In genomic region chr7:157502701-157503111, GRCh38 we compare ENCODE assay signal across 8 cellular contexts.
A peak's percentile ranks its signal among the peaks of the same experiment; 100 is the strongest.
DNase-seq lines count a peak whose midpoint lies in the region; ATAC-seq, FAIRE-seq and TF ChIP-seq lines count a peak whose summit lies in the region.

No MANE protein-coding gene starts in this region.

- H3K23ac ChIP-seq in H1 (ENCODE audit: insufficient read length), result no peak overlapping the region

- H3K36me3 Mint-ChIP-seq in HFFc6 (ENCODE audit: low read depth), result no peaks in the 10 kb centered on the region
- peaks cover 24% of the 10 kb centered on the region for H3K36me3 Mint-ChIP-seq in activated CD4-positive, alpha-beta T cell treated with anti-CD3 and anti-CD28 coated beads, Interleukin-2, amount 10 ng/mL, durations not matched to agents 7 days and 5 days (ENCODE audit: low read depth)

- POLR2A ChIA-PET in activated CD4-positive, alpha-beta T cell treated with anti-CD3 and anti-CD28 coated beads, Interleukin-2, amount 10 ng/mL, durations not matched to agents 7 days and 5 days (lab: Charles Lee), result no interaction called here
- POLR2A ChIA-PET in H1 (lab: Charles Lee; ENCODE audit: partially characterized antibody), result no interaction called here

- TF ChIP-seq RAD21 in H1 (IDR thresholded peaks at IDR 0.05 in 1 of 2, conservative IDR thresholded peaks at IDR 0.05 in 1 of 2; ENCODE audit: low read depth in 2 of 2, low read length in 2 of 2), result no peak

- peaks cover 18% of the 10 kb centered on the region for H3K4me1 Mint-ChIP-seq in HFFc6 (ENCODE audit: low read depth)
- H3K4me1 Mint-ChIP-seq in activated CD4-positive, alpha-beta T cell treated with anti-CD3 and anti-CD28 coated beads, Interleukin-2, amount 10 ng/mL, durations not matched to agents 7 days and 5 days, result peaks cover 28% of the 10 kb centered on the region

- H3K27ac ChIP-seq in H1 (ENCODE audit: low read depth, low read length), result no peak overlapping the region

- no peak overlapping the region for H2BK15ac ChIP-seq in H1 (ENCODE audit: low read length)

- H3K9ac ChIP-seq in H1 (replicated peaks in 1 of 4; ENCODE audit: extremely low read depth in 1 of 4, low read depth in 3 of 4, low read length in 3 of 4), result no peak overlapping the region

- no peak overlapping the region for H2AFZ ChIP-seq in H1 (ENCODE audit: low read length)

- no peak overlapping the region for H3K4me2 ChIP-seq in H1 (ENCODE audit: insufficient read depth in 1 of 2, low read depth in 2 of 2, low read length in 2 of 2)

- TF ChIP-seq EP300 in H1 (IDR thresholded peaks at IDR 0.05; ENCODE audit: borderline replicate concordance in 1 of 2, low read depth in 2 of 2, low read length in 2 of 2), result no peak

- TF ChIP-seq CTCF in HFFc6 (IDR thresholded peaks at IDR 0.05) (no peak), H1 (IDR thresholded peaks at IDR 0.05; ENCODE audit: control extremely low read depth in 1 of 3, insufficient read depth in 1 of 3, low read depth in 1 of 3, low read length in 3 of 3) (no peak)

- no peaks in the 10 kb centered on the region; the same call in 1 of the 2 replicates for H3K79me1 ChIP-seq in H1 (ENCODE audit: low read depth, low read length)

- no peak overlapping the region for H4K91ac ChIP-seq in H1 (replicated peaks; ENCODE audit: insufficient read length, low read length)

- DNase-seq in HFFc6, result peak; percentile 28
- DNase-seq in activated CD4-positive, alpha-beta T cell treated with anti-CD3 and anti-CD28 coated beads, Interleukin-2, amount 10 ng/mL, durations not matched to agents 7 days and 5 days, result peak; percentile 82
- peak in 1 of 2 experiments; percentile 33 for DNase-seq in H1 (ENCODE audit: low read depth in 1 of 2, low spot score in 2 of 2)
- DNase-seq in stimulated activated CD4-positive, alpha-beta T cell treated with anti-CD3 and anti-CD28 coated beads, TNF-alpha, amount 100 ng/mL, for 4 hours (ENCODE audit: low read depth in 3 of 3), result peak in 2 of 3 experiments; percentile 21 to 29
- no peak for DNase-seq in NCI-H748 (lab: John Stamatoyannopoulos, UW; ENCODE audit: unreplicated experiment)
- no peak for DNase-seq in OCI-M2 (lab: John Stamatoyannopoulos, UW; ENCODE audit: unreplicated experiment)

- H3K79me2 ChIP-seq in H1 (ENCODE audit: control insufficient read depth in 1 of 2, insufficient read depth in 2 of 2, low read length in 2 of 2), result no peaks in the 10 kb centered on the region

- no peak overlapping the region for H4K5ac ChIP-seq in H1 (ENCODE audit: insufficient read length, low read depth, low read length)

- peaks cover 0 to 2% (median 0%) of the 10 kb centered on the region in 4 experiments; a peak in 1 of 7 replicates for H3K4me1 ChIP-seq in H1 (replicated peaks in 1 of 4; ENCODE audit: control insufficient read depth in 3 of 4, insufficient read depth in 4 of 4, low read length in 3 of 4)

- H3K36me3 ChIP-seq in H1 (ENCODE audit: control insufficient read depth in 2 of 4, insufficient read depth in 4 of 4, low read length in 3 of 4), result no peaks in the 10 kb centered on the region

- no peak for FAIRE-seq in H1 (lab: Jason Lieb, UNC)

- no peak for ATAC-seq in HG02973 (IDR thresholded peaks at IDR 0.05; ENCODE audit: unreplicated experiment)
- ATAC-seq in GM18520 (IDR thresholded peaks at IDR 0.05; ENCODE audit: unreplicated experiment), result no peak

- H3K56ac ChIP-seq in H1 (replicated peaks; ENCODE audit: insufficient read length, low read depth, low read length), result no peak overlapping the region

- H3K27me3 ChIP-seq in H1 (replicated peaks in 1 of 4; ENCODE audit: control insufficient read depth in 3 of 4, extremely low read depth in 1 of 4, insufficient read depth in 3 of 4, low read length in 3 of 4), result peaks cover 0 to 35% (median 18%) of the 10 kb centered on the region in 4 experiments; a peak in 6 of 7 replicates

- no peak overlapping the region for H2BK20ac ChIP-seq in H1 (ENCODE audit: low read length)

- TF ChIP-seq POLR2A in H1 (IDR thresholded peaks at IDR 0.05; ENCODE audit: control extremely low read depth in 1 of 2, low read depth in 2 of 2, low read length in 2 of 2), result no peak

- WGBS in H1 (ENCODE audit: extremely low coverage in 1 of 2, insufficient coverage in 1 of 2, insufficient read length in 1 of 2, insufficient replicate concordance in 2 of 2, low coverage in 1 of 2, low lambda C conversion rate in 2 of 2, missing lambda C conversion rate in 1 of 2), 2 experiments, result 82% methylated on average over 12 of the region's 12 CpGs; no CpG with 5 or more reads in 1 of the 2 experiments

- CTCF ChIA-PET in activated CD4-positive, alpha-beta T cell treated with anti-CD3 and anti-CD28 coated beads, Interleukin-2, amount 10 ng/mL, durations not matched to agents 7 days and 5 days (lab: Charles Lee), result interaction anchor here (0.7 to 1.1 kb wide), 2 partner anchors 13 to 24 kb away, joined by 3 read pairs; no protein-coding TSS in a partner anchor
- CTCF ChIA-PET in H1 (lab: Charles Lee; ENCODE audit: partially characterized antibody), result interaction anchor here (1.0 to 1.8 kb wide), 2 partner anchors 27 to 70 kb away, joined by 3 to 5 read pairs; no protein-coding TSS in a partner anchor

- H3K14ac ChIP-seq in H1 (ENCODE audit: insufficient read length), result peak overlapping the region; percentile 88

- H3K4me3 Mint-ChIP-seq in HFFc6, result peak overlapping the region; percentile 77
- H3K4me3 Mint-ChIP-seq in activated CD4-positive, alpha-beta T cell treated with anti-CD3 and anti-CD28 coated beads, Interleukin-2, amount 10 ng/mL, durations not matched to agents 7 days and 5 days, result peak overlapping the region; percentile 64

- no peak overlapping the region for H4K8ac ChIP-seq in H1 (ENCODE audit: extremely low read depth, insufficient read depth, low read length)

- H3K9me3 ChIP-seq in H1 (ENCODE audit: insufficient read depth in 2 of 2, low read depth in 1 of 2, low read length in 1 of 2), result peaks cover 4 to 8% of the 10 kb centered on the region in 2 experiments; a peak in 1 of 4 replicates

- peaks cover 7% of the 10 kb centered on the region; the same call in 1 of the 2 replicates for H3K27me3 Mint-ChIP-seq in HFFc6 (ENCODE audit: insufficient read depth)
- H3K27me3 Mint-ChIP-seq in activated CD4-positive, alpha-beta T cell treated with anti-CD3 and anti-CD28 coated beads, Interleukin-2, amount 10 ng/mL, durations not matched to agents 7 days and 5 days, result peaks cover 19% of the 10 kb centered on the region

- no peak overlapping the region for H2BK120ac ChIP-seq in H1 (replicated peaks; ENCODE audit: low read depth, low read length)

- peak overlapping the region; percentile 55 for H3K27ac Mint-ChIP-seq in HFFc6
- H3K27ac Mint-ChIP-seq in activated CD4-positive, alpha-beta T cell treated with anti-CD3 and anti-CD28 coated beads, Interleukin-2, amount 10 ng/mL, durations not matched to agents 7 days and 5 days, result peak overlapping the region; percentile 93

- H2BK5ac ChIP-seq in H1 (ENCODE audit: low read depth, low read length), result no peak overlapping the region

- H3K23me2 ChIP-seq in H1 (ENCODE audit: low read depth, low read length), result no peaks in the 10 kb centered on the region

- peaks cover 0 to 6% of the 10 kb centered on the region in 2 experiments for H4K20me1 ChIP-seq in H1 (replicated peaks in 1 of 2; ENCODE audit: control insufficient read depth in 1 of 2, insufficient read depth in 2 of 2, low read length in 2 of 2)

- no peak overlapping the region for H3K4me3 ChIP-seq in H1 (ENCODE audit: extremely low read depth in 1 of 4, insufficient read depth in 2 of 4, low read depth in 3 of 4, low read length in 4 of 4)

- no peak overlapping the region for H3K18ac ChIP-seq in H1 (ENCODE audit: extremely low read depth, low read length)

- peaks cover 8% of the 10 kb centered on the region; the same call in 1 of the 2 replicates for H3K9me3 Mint-ChIP-seq in HFFc6
- H3K9me3 Mint-ChIP-seq in activated CD4-positive, alpha-beta T cell treated with anti-CD3 and anti-CD28 coated beads, Interleukin-2, amount 10 ng/mL, durations not matched to agents 7 days and 5 days, result peaks cover 22% of the 10 kb centered on the region

- no peak overlapping the region for H3K4ac ChIP-seq in H1 (replicated peaks; ENCODE audit: insufficient read length, low read depth, low read length)

- no peak overlapping the region for H2BK12ac ChIP-seq in H1 (ENCODE audit: low read depth, low read length)

- no peak overlapping the region for H2AK5ac ChIP-seq in H1 (ENCODE audit: low read depth, low read length)

TF ChIP-seq in H1, 55 proteins besides CTCF, POLR2A, EP300 and RAD21:
- TF ChIP-seq SRF (IDR thresholded peaks at IDR 0.05; ENCODE audit: low read depth, low read length) (no peak), GTF2F1 (IDR thresholded peaks at IDR 0.05; ENCODE audit: borderline replicate concordance, low read depth, low read length) (no peak), CREB1 (IDR thresholded peaks at IDR 0.05) (no peak), SP1 (IDR thresholded peaks at IDR 0.05; ENCODE audit: low read depth, low read length) (no peak), RBBP5 (IDR thresholded peaks at IDR 0.05; ENCODE audit: borderline replicate concordance, low read depth, low read length) (no peak), SIN3A (conservative IDR thresholded peaks at IDR 0.05 in 1 of 2, IDR thresholded peaks at IDR 0.05 in 1 of 2; ENCODE audit: low read depth in 1 of 2, low read length in 2 of 2) (no peak), KDM5A (IDR thresholded peaks at IDR 0.05; ENCODE audit: low read length) (no peak), MAX (IDR thresholded peaks at IDR 0.05) (no peak), JUND (IDR thresholded peaks at IDR 0.05; ENCODE audit: low read length) (no peak), POLR2AphosphoS5 (IDR thresholded peaks at IDR 0.05; ENCODE audit: low read depth, low read length) (no peak)

Comparison
In these comparisons a context has a peak if more than half of its experiments do, and no peak if none do; other contexts are left out.
1. DNase-seq: peak in HFFc6 (single experiment), activated CD4-positive, alpha-beta T cell treated with anti-CD3 and anti-CD28 coated beads, Interleukin-2, amount 10 ng/mL, durations not matched to agents 7 days and 5 days (single experiment) and stimulated activated CD4-positive, alpha-beta T cell treated with anti-CD3 and anti-CD28 coated beads, TNF-alpha, amount 100 ng/mL, for 4 hours (2 of 3); none in NCI-H748 (single experiment) and OCI-M2 (single experiment).